In genomic region chr7:35800718-35801391, GRCh38 we compare ENCODE assay signal across 1 cellular context.
A peak's percentile ranks its signal among the peaks of the same experiment; 100 is the strongest.
TF ChIP-seq lines count a peak whose summit lies in the region.

TSS of gene SEPTIN7 (plus strand) at chr7:35801057. CDS start at chr7:35801210, 153 bp downstream.

TF ChIP-seq in HepG2, 621 proteins besides CTCF, POLR2A, EP300 and RAD21 (continued from another document and continues in another):
- TF ChIP-seq SMAD1 (CRISPR knock-in tag; IDR thresholded peaks at IDR 0.05; ENCODE audit: borderline replicate concordance, low read depth), result 0 out of 2 replicates have a peak, but pooled peaks have one; percentile 59
- TF ChIP-seq SSRP1 (CRISPR knock-in tag; IDR thresholded peaks at IDR 0.05), result 0 out of 2 replicates have a peak, but pooled peaks have one; percentile 26
- 0 out of 2 replicates have a peak, but pooled peaks have one; percentile 65 for TF ChIP-seq ZSCAN31 (CRISPR knock-in tag; IDR thresholded peaks at IDR 0.05; ENCODE audit: low read depth)
- no peak for TF ChIP-seq ZNF484 (CRISPR knock-in tag; IDR thresholded peaks at IDR 0.05; ENCODE audit: borderline replicate concordance, low read depth)
- no peak for TF ChIP-seq ZKSCAN1 (IDR thresholded peaks at IDR 0.05; ENCODE audit: low read length)
- TF ChIP-seq AKNA (CRISPR knock-in tag; IDR thresholded peaks at IDR 0.05; ENCODE audit: borderline replicate concordance), result no peak
- 0 out of 2 replicates have a peak, but pooled peaks have one; percentile 79 for TF ChIP-seq SRY (CRISPR knock-in tag; IDR thresholded peaks at IDR 0.05)
- TF ChIP-seq ZNF619 (CRISPR knock-in tag; IDR thresholded peaks at IDR 0.05), result no peak
- TF ChIP-seq ZFP1 (CRISPR knock-in tag; IDR thresholded peaks at IDR 0.05), result no peak
- TF ChIP-seq ARID3A (IDR thresholded peaks at IDR 0.05; ENCODE audit: low read depth, low read length), result no peak
- TF ChIP-seq NFATC3 (CRISPR knock-in tag; IDR thresholded peaks at IDR 0.05), result no peak
- no peak for TF ChIP-seq EEA1 (CRISPR knock-in tag; IDR thresholded peaks at IDR 0.05; ENCODE audit: borderline replicate concordance)
- peak; percentile 61 for TF ChIP-seq FOXO1 (CRISPR knock-in tag; IDR thresholded peaks at IDR 0.05)
- peak; percentile 55 for TF ChIP-seq KAT8 (CRISPR knock-in tag; IDR thresholded peaks at IDR 0.05)
- peak; percentile 58; the same call in 1 of the 2 replicates for TF ChIP-seq CCDC6 (CRISPR knock-in tag; IDR thresholded peaks at IDR 0.05)
- TF ChIP-seq MBD4 (IDR thresholded peaks at IDR 0.05; ENCODE audit: borderline replicate concordance, low read length), result no peak
- 0 out of 2 replicates have a peak, but pooled peaks have one; percentile 20 for TF ChIP-seq RNF2 (conservative IDR thresholded peaks at IDR 0.05; ENCODE audit: low read depth)
- peak; percentile 29; the same call in 1 of the 2 replicates for TF ChIP-seq ZNF543 (CRISPR knock-in tag; IDR thresholded peaks at IDR 0.05)
- TF ChIP-seq ZNF816 (CRISPR knock-in tag; IDR thresholded peaks at IDR 0.05; ENCODE audit: borderline replicate concordance), result no peak
- no peak for TF ChIP-seq MAFK (conservative IDR thresholded peaks at IDR 0.05 in 1 of 2, IDR thresholded peaks at IDR 0.05 in 1 of 2; ENCODE audit: low read length in 2 of 2)
- 0 out of 2 replicates have a peak, but pooled peaks have one; percentile 34 for TF ChIP-seq ZSCAN21 (CRISPR knock-in tag; IDR thresholded peaks at IDR 0.05; ENCODE audit: borderline replicate concordance)
- TF ChIP-seq MIXL1 (CRISPR knock-in tag; IDR thresholded peaks at IDR 0.05), result peak; percentile 17; the same call in 1 of the 2 replicates
- TF ChIP-seq ZNF891 (CRISPR knock-in tag; IDR thresholded peaks at IDR 0.05), result peak; percentile 75; the same call in 1 of the 2 replicates
- peak; percentile 17; the same call in 1 of the 2 replicates for TF ChIP-seq PATZ1 (CRISPR knock-in tag; IDR thresholded peaks at IDR 0.05)
- no peak; the same call in 1 of the 2 replicates for TF ChIP-seq ZNF296 (CRISPR knock-in tag; conservative IDR thresholded peaks at IDR 0.05)
- TF ChIP-seq HHEX (CRISPR knock-in tag; IDR thresholded peaks at IDR 0.05), result no peak
- TF ChIP-seq ZNF318 (CRISPR knock-in tag; IDR thresholded peaks at IDR 0.05), result no peak
- TF ChIP-seq PHB2 (IDR thresholded peaks at IDR 0.05; ENCODE audit: partially characterized antibody), result no peak
- no peak for TF ChIP-seq MED13 (CRISPR knock-in tag; IDR thresholded peaks at IDR 0.05)
- no peak for TF ChIP-seq PRDM15 (CRISPR knock-in tag; IDR thresholded peaks at IDR 0.05)
- TF ChIP-seq EHMT2 (IDR thresholded peaks at IDR 0.05; ENCODE audit: borderline replicate concordance, low read depth, low read length), result peak; percentile 46; the same call in 1 of the 2 replicates
- no peak for TF ChIP-seq MIER2 (CRISPR knock-in tag; IDR thresholded peaks at IDR 0.05)
- peak; percentile 87 for TF ChIP-seq KMT2B (CRISPR knock-in tag; IDR thresholded peaks at IDR 0.05)
- TF ChIP-seq PREB (CRISPR knock-in tag; IDR thresholded peaks at IDR 0.05), result no peak
